In the genomic region with DNA sequence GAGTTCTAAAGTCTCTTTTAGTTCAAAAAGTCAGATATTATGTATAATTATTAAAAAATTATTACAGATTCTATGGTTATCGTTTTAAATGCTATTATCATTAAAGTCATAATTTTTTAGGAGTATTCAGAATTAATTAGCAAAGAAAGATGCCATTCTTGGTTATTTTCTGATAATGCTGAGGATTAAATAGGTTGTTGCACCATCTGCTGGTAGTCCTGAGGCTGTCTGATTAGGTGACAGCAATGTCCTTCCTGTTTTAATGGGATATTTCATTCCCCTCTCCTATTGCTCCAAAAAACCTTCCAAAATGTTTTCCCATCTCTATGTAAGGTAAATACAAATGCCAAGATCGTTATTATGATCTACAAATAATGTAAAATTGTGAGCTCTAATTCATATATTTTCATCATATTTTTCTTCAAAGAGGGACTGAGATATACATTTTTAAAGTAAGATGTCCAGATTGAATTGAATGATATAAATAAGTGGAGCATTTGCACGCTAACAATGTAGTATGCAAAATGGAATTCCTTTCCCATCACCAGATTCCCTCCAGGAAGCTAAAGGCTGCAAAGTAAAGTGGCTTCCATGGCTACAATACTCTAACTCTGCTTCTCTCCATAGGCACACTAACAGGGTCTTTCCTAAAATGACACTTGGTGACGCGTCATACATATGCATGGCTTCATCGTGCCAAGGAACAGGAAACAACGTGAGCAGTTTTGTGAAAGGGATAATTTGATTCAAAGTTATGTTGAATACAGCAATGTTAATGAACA, we compare ENCODE assay signal across 9 cellular contexts. TPM values are rescaled to one million over a fixed set of nuclear protein-coding genes. Genes with fewer than 3 reads are reported as not detected.
DNase-seq lines count a peak whose midpoint lies in the region; ATAC-seq and TF ChIP-seq lines count a peak whose summit lies in the region.
"Had no signal": no experiment of that assay in that cellular context is flagged by ENCODE, and none has a peak within 500 bp of the region (broad histone marks: within the 10 kb centered on the region; RNA-seq: fewer than 3 reads in every experiment).

No MANE protein-coding gene starts in this region.

- H3K4me1 Mint-ChIP-seq in natural killer cell: no peaks in the 10 kb centered on the region
- H3K4me1 Mint-ChIP-seq in natural killer cell treated with Interleukin-12 subunit alpha and Interleukin-12 subunit beta and Interleukin-15 and Interleukin-18, amount 100 ng/mL, for 72 hours (ENCODE audit: low read depth in 2 of 2): no peaks in the 10 kb centered on the region

- no peaks in the 10 kb centered on the region for H3K36me3 ChIP-seq in prostate gland

- intact Hi-C loops in natural killer cell (cut with micrococcal nuclease) (loop anchor here (2.0 kb wide), 2 partner anchors 1528 to 1574 kb away; no protein-coding TSS in a partner anchor), prostate gland (cut with DNase I) (loop anchor here (5.0 to 10.0 kb wide), 3 partner anchors 105 to 1530 kb away; no protein-coding TSS in a partner anchor)

- TF ChIP-seq CTCF in natural killer cell (IDR thresholded peaks at IDR 0.05) (peak; percentile 24), fibroblast of villous mesenchyme (IDR thresholded peaks at IDR 0.05; ENCODE audit: insufficient read depth, low read depth, low read length) (peak; percentile 77), prostate gland (IDR thresholded peaks at IDR 0.05) (peak; percentile 26 to 79 (median 74))

- no peak overlapping the region for H3K27ac Mint-ChIP-seq in natural killer cell
- H3K27ac Mint-ChIP-seq in natural killer cell treated with Interleukin-12 subunit alpha and Interleukin-12 subunit beta and Interleukin-15 and Interleukin-18, amount 100 ng/mL, for 72 hours: no peak overlapping the region
- H3K27ac Mint-ChIP-seq: activated naive CD8-positive, alpha-beta T cell had no signal

- no peak for TF ChIP-seq POLR2A in prostate gland (IDR thresholded peaks at IDR 0.05)

- ATAC-seq in natural killer cell: no peak
- ATAC-seq in natural killer cell treated with Interleukin-12 subunit alpha and Interleukin-12 subunit beta and Interleukin-15 and Interleukin-18, amount 100 ng/mL, for 72 hours: no peak
- no peak for ATAC-seq in HG02610 (IDR thresholded peaks at IDR 0.05; ENCODE audit: unreplicated experiment)

- WGBS in prostate gland: 46% methylated on average over 7 of the region's 7 CpGs

- no peak overlapping the region for H3K27ac ChIP-seq in prostate gland

- no peaks in the 10 kb centered on the region for H3K36me3 Mint-ChIP-seq in natural killer cell
- H3K36me3 Mint-ChIP-seq in natural killer cell treated with Interleukin-12 subunit alpha and Interleukin-12 subunit beta and Interleukin-15 and Interleukin-18, amount 100 ng/mL, for 72 hours: no peaks in the 10 kb centered on the region
- H3K36me3 Mint-ChIP-seq: activated naive CD8-positive, alpha-beta T cell had no signal

- no peaks in the 10 kb centered on the region for H3K27me3 ChIP-seq in prostate gland (replicated peaks; ENCODE audit: insufficient read depth)

- H3K9me3 Mint-ChIP-seq in natural killer cell: no peaks in the 10 kb centered on the region
- no peaks in the 10 kb centered on the region for H3K9me3 Mint-ChIP-seq in natural killer cell treated with Interleukin-12 subunit alpha and Interleukin-12 subunit beta and Interleukin-15 and Interleukin-18, amount 100 ng/mL, for 72 hours

- no peaks in the 10 kb centered on the region for H3K9me3 ChIP-seq in prostate gland

- H3K4me3 ChIP-seq in fibroblast of villous mesenchyme (ENCODE audit: low read depth, low read length) (no peak overlapping the region), prostate gland (no peak overlapping the region)

- H3K4me3 Mint-ChIP-seq in natural killer cell: no peak overlapping the region
- no peak overlapping the region for H3K4me3 Mint-ChIP-seq in natural killer cell treated with Interleukin-12 subunit alpha and Interleukin-12 subunit beta and Interleukin-15 and Interleukin-18, amount 100 ng/mL, for 72 hours
- H3K4me3 Mint-ChIP-seq: activated naive CD8-positive, alpha-beta T cell had no signal

- H3K27me3 Mint-ChIP-seq in natural killer cell (ENCODE audit: low read depth in 2 of 2): peaks cover 10 to 52% of the 10 kb centered on the region in 2 donors
- peaks cover 16 to 22% of the 10 kb centered on the region in 2 donors for H3K27me3 Mint-ChIP-seq in natural killer cell treated with Interleukin-12 subunit alpha and Interleukin-12 subunit beta and Interleukin-15 and Interleukin-18, amount 100 ng/mL, for 72 hours

- DNase-seq in natural killer cell: no peak
- DNase-seq in natural killer cell treated with Interleukin-12 subunit alpha and Interleukin-12 subunit beta and Interleukin-15 and Interleukin-18, amount 100 ng/mL, for 72 hours (ENCODE audit: low spot score): no peak
- peak; percentile 78 for DNase-seq in RPMI7951 (ENCODE audit: low read depth)
- DNase-seq in fibroblast of villous mesenchyme (ENCODE audit: low read depth): peak; percentile 68
- peak; percentile 25 for DNase-seq in prostate gland (ENCODE audit: low spot score)
- DNase-seq in NCI-H2029 treated with DMSO at 0.1 percent for 48 hours (lab: John Stamatoyannopoulos, UW): no peak
- no peak for DNase-seq in 8988T

- H3K4me1 ChIP-seq in prostate gland (replicated peaks): no peaks in the 10 kb centered on the region

RNA-seq across cellular contexts. Expression of gene AKR1E2, which starts 58.8 kb away (rescaled TPM):
- total RNA-seq in natural killer cell (1 to 10 TPM in 2 of 3 donors, under 1 TPM in 1; 0.56 to 4.0 (median 3.7) TPM), fibroblast of villous mesenchyme (7.7 and 9.1 TPM in 2 replicates), prostate gland (10 to 100 TPM in 1 of 2 donors, 1 to 10 TPM in 1; 1.8 to 16.2 TPM)
- total RNA-seq in natural killer cell treated with Interleukin-12 subunit alpha and Interleukin-12 subunit beta and Interleukin-15 and Interleukin-18, amount 100 ng/mL, for 72 hours: 1 to 10 TPM; 2.2 to 3.9 TPM
- 18.0 and 21.1 TPM in 2 replicates for total RNA-seq in RPMI7951 (2014; rRNA removed; shearing (Covaris generic))

Comparison
In these comparisons a context has a peak if more than half of its experiments do, and no peak if none do; other contexts are left out.
1. DNase-seq: peak in RPMI7951 (single experiment), fibroblast of villous mesenchyme (single experiment) and prostate gland (single experiment); none in natural killer cell (single experiment), natural killer cell treated with Interleukin-12 subunit alpha and Interleukin-12 subunit beta and Interleukin-15 and Interleukin-18, amount 100 ng/mL, for 72 hours (single experiment), NCI-H2029 treated with DMSO at 0.1 percent for 48 hours (single experiment) and 8988T (single experiment).
2. CTCF ChIP-seq: peak in every context shown above with its lines; median percentile 77 in fibroblast of villous mesenchyme; 74 in prostate gland; 24 in natural killer cell.